In genomic region chr5:134477462-134478245, GRCh38 we compare ENCODE assay signal across 18 cellular contexts. TPM values are rescaled to one million over a fixed set of nuclear protein-coding genes. Genes with fewer than 3 reads are reported as not detected.
A peak's percentile ranks its signal among the peaks of the same experiment; 100 is the strongest.
DNase-seq lines count a peak whose midpoint lies in the region; ATAC-seq and TF ChIP-seq lines count a peak whose summit lies in the region.
"Had no signal": no experiment of that assay in that cellular context is flagged by ENCODE, and none has a peak within 500 bp of the region (broad histone marks: within the 10 kb centered on the region; RNA-seq: fewer than 3 reads in every experiment).

No MANE protein-coding gene starts in this region.

- no peak overlapping the region for H3K4me3 Mint-ChIP-seq in activated CD8-positive, alpha-beta memory T cell treated with anti-CD3 and anti-CD28 coated beads, Interleukin-2, amount 10 ng/mL, durations not matched to agents 7 days and 5 days
- H3K4me3 Mint-ChIP-seq in activated CD8-positive, alpha-beta T cell treated with anti-CD3 and anti-CD28 coated beads, Interleukin-2, amount 10 ng/mL, durations not matched to agents 7 days and 5 days = no peak overlapping the region
- H3K4me3 Mint-ChIP-seq: activated T-helper 1 cell treated with anti-CD3 and anti-CD28 coated beads, Interleukin-12 subunit alpha, Interleukin-12 subunit beta, Interleukin-2, Interleukin-4 antibody, amounts not matched to agents 30 ng/mL and 10 ng/mL and 1 ng/mL, durations not matched to agents 14 hours and 24 hours and 36 hours; natural killer cell treated with Interleukin-12 subunit alpha and Interleukin-12 subunit beta and Interleukin-15 and Interleukin-18, amount 100 ng/mL, for 72 hours; stimulated activated naive CD8-positive, alpha-beta T cell treated with anti-CD3 and anti-CD28 coated beads, Interleukin-15, amount 100 ng/mL, for 72 hours had no signal

- H3K27me3 ChIP-seq in spleen (replicated peaks in 1 of 7) = no peaks in the 10 kb centered on the region

- no peak overlapping the region for H3K27ac Mint-ChIP-seq in activated CD8-positive, alpha-beta memory T cell treated with anti-CD3 and anti-CD28 coated beads, Interleukin-2, amount 10 ng/mL, durations not matched to agents 7 days and 5 days
- no peak overlapping the region for H3K27ac Mint-ChIP-seq in activated CD8-positive, alpha-beta T cell treated with anti-CD3 and anti-CD28 coated beads, Interleukin-2, amount 10 ng/mL, durations not matched to agents 7 days and 5 days
- H3K27ac Mint-ChIP-seq: activated T-helper 1 cell treated with anti-CD3 and anti-CD28 coated beads, Interleukin-12 subunit alpha, Interleukin-12 subunit beta, Interleukin-2, Interleukin-4 antibody, amounts not matched to agents 30 ng/mL and 10 ng/mL and 1 ng/mL, durations not matched to agents 14 hours and 24 hours and 36 hours; natural killer cell treated with Interleukin-12 subunit alpha and Interleukin-12 subunit beta and Interleukin-15 and Interleukin-18, amount 100 ng/mL, for 72 hours; stimulated activated naive CD8-positive, alpha-beta T cell treated with anti-CD3 and anti-CD28 coated beads, Interleukin-15, amount 100 ng/mL, for 72 hours had no signal

- CTCF ChIA-PET in activated CD8-positive, alpha-beta memory T cell treated with anti-CD3 and anti-CD28 coated beads, Interleukin-2, amount 10 ng/mL, durations not matched to agents 7 days and 5 days (lab: Charles Lee) = interaction anchor here (0.8 kb wide), 1 partner anchor 110 kb away, joined by 3 read pairs; no protein-coding TSS in a partner anchor
- CTCF ChIA-PET in activated CD8-positive, alpha-beta T cell treated with anti-CD3 and anti-CD28 coated beads, Interleukin-2, amount 10 ng/mL, durations not matched to agents 7 days and 5 days (lab: Charles Lee) = interaction anchor here (1.2 kb wide), 1 partner anchor 86 kb away, joined by 3 read pairs; no protein-coding TSS in a partner anchor

- H3K4me3 ChIP-seq in foreskin fibroblast (ENCODE audit: low read depth in 1 of 2, low read length in 2 of 2) = no peak overlapping the region
- no peak overlapping the region for H3K4me3 ChIP-seq in spleen
- H3K4me3 ChIP-seq: lung, psoas muscle had no signal

- TF ChIP-seq CTCF in foreskin fibroblast (IDR thresholded peaks at IDR 0.05; ENCODE audit: low read depth, low read length) = no peak
- TF ChIP-seq CTCF in spleen (IDR thresholded peaks at IDR 0.05 in 8 of 11, conservative IDR thresholded peaks at IDR 0.05 in 3 of 11) = no peak

- WGBS in spleen, 5 donors = 87 to 93% (median 88%) methylated on average over 13 to 14 of the region's 14 CpGs

- ATAC-seq in activated CD8-positive, alpha-beta memory T cell treated with anti-CD3 and anti-CD28 coated beads, Interleukin-2, amount 10 ng/mL, durations not matched to agents 7 days and 5 days = no peak
- ATAC-seq in HG02973 (IDR thresholded peaks at IDR 0.05; ENCODE audit: unreplicated experiment) = no peak
- no peak for ATAC-seq in activated CD8-positive, alpha-beta T cell treated with anti-CD3 and anti-CD28 coated beads, Interleukin-2, amount 10 ng/mL, durations not matched to agents 7 days and 5 days
- ATAC-seq: natural killer cell treated with Interleukin-12 subunit alpha and Interleukin-12 subunit beta and Interleukin-15 and Interleukin-18, amount 100 ng/mL, for 72 hours; stimulated activated naive CD8-positive, alpha-beta T cell treated with anti-CD3 and anti-CD28 coated beads, Interleukin-15, amount 100 ng/mL, for 72 hours had no signal

- H3K9me3 ChIP-seq in spleen = peaks cover 0 to 4% (median 0%) of the 10 kb centered on the region in 8 donors
- H3K9me3 ChIP-seq: psoas muscle had no signal

- H3K36me3 ChIP-seq in spleen = no peaks in the 10 kb centered on the region

- H3K27ac ChIP-seq in spleen = no peak overlapping the region
- H3K27ac ChIP-seq: psoas muscle had no signal

- peaks cover 1% of the 10 kb centered on the region for H3K4me1 Mint-ChIP-seq in activated CD8-positive, alpha-beta memory T cell treated with anti-CD3 and anti-CD28 coated beads, Interleukin-2, amount 10 ng/mL, durations not matched to agents 7 days and 5 days
- H3K4me1 Mint-ChIP-seq in activated CD8-positive, alpha-beta T cell treated with anti-CD3 and anti-CD28 coated beads, Interleukin-2, amount 10 ng/mL, durations not matched to agents 7 days and 5 days (ENCODE audit: low read depth) = no peaks in the 10 kb centered on the region
- H3K4me1 Mint-ChIP-seq: stimulated activated naive CD8-positive, alpha-beta T cell treated with anti-CD3 and anti-CD28 coated beads, Interleukin-15, amount 100 ng/mL, for 72 hours had no signal

- TF ChIP-seq POLR2A in spleen (IDR thresholded peaks at IDR 0.05) = no peak

- H3K9me3 Mint-ChIP-seq in activated CD8-positive, alpha-beta memory T cell treated with anti-CD3 and anti-CD28 coated beads, Interleukin-2, amount 10 ng/mL, durations not matched to agents 7 days and 5 days (ENCODE audit: low read depth) = peaks cover 4% of the 10 kb centered on the region
- H3K9me3 Mint-ChIP-seq in activated CD8-positive, alpha-beta T cell treated with anti-CD3 and anti-CD28 coated beads, Interleukin-2, amount 10 ng/mL, durations not matched to agents 7 days and 5 days (ENCODE audit: insufficient read depth) = peaks cover 3% of the 10 kb centered on the region
- H3K9me3 Mint-ChIP-seq: activated T-helper 1 cell treated with anti-CD3 and anti-CD28 coated beads, Interleukin-12 subunit alpha, Interleukin-12 subunit beta, Interleukin-2, Interleukin-4 antibody, amounts not matched to agents 30 ng/mL and 10 ng/mL and 1 ng/mL, durations not matched to agents 14 hours and 24 hours and 36 hours; natural killer cell treated with Interleukin-12 subunit alpha and Interleukin-12 subunit beta and Interleukin-15 and Interleukin-18, amount 100 ng/mL, for 72 hours had no signal

- POLR2A ChIA-PET in activated CD8-positive, alpha-beta T cell treated with anti-CD3 and anti-CD28 coated beads, Interleukin-2, amount 10 ng/mL, durations not matched to agents 7 days and 5 days (lab: Charles Lee) = interaction anchor here (0.7 kb wide), 1 partner anchor 153 kb away, joined by 3 read pairs; no protein-coding TSS in a partner anchor

- no peaks in the 10 kb centered on the region for H3K4me1 ChIP-seq in spleen
- H3K4me1 ChIP-seq: psoas muscle had no signal

- H3K36me3 Mint-ChIP-seq in activated CD8-positive, alpha-beta memory T cell treated with anti-CD3 and anti-CD28 coated beads, Interleukin-2, amount 10 ng/mL, durations not matched to agents 7 days and 5 days = peaks cover 3% of the 10 kb centered on the region
- no peaks in the 10 kb centered on the region for H3K36me3 Mint-ChIP-seq in activated CD8-positive, alpha-beta T cell treated with anti-CD3 and anti-CD28 coated beads, Interleukin-2, amount 10 ng/mL, durations not matched to agents 7 days and 5 days (ENCODE audit: low read depth)
- H3K36me3 Mint-ChIP-seq: natural killer cell treated with Interleukin-12 subunit alpha and Interleukin-12 subunit beta and Interleukin-15 and Interleukin-18, amount 100 ng/mL, for 72 hours had no signal

- peaks cover 4% of the 10 kb centered on the region for H3K27me3 Mint-ChIP-seq in activated CD8-positive, alpha-beta memory T cell treated with anti-CD3 and anti-CD28 coated beads, Interleukin-2, amount 10 ng/mL, durations not matched to agents 7 days and 5 days
- peaks cover 6% of the 10 kb centered on the region for H3K27me3 Mint-ChIP-seq in activated CD8-positive, alpha-beta T cell treated with anti-CD3 and anti-CD28 coated beads, Interleukin-2, amount 10 ng/mL, durations not matched to agents 7 days and 5 days (ENCODE audit: low read depth)
- H3K27me3 Mint-ChIP-seq: stimulated activated naive CD8-positive, alpha-beta T cell treated with anti-CD3 and anti-CD28 coated beads, Interleukin-15, amount 100 ng/mL, for 72 hours had no signal

- intact Hi-C loops in spleen (cut with DNase I; ENCODE audit: low total_unique reads) = no loop called here

- peak; percentile 41 for DNase-seq in activated CD8-positive, alpha-beta memory T cell treated with anti-CD3 and anti-CD28 coated beads for 24 hours
- DNase-seq in activated CD8-positive, alpha-beta memory T cell treated with anti-CD3 and anti-CD28 coated beads, Interleukin-2, amount 10 ng/mL, durations not matched to agents 7 days and 5 days = no peak
- DNase-seq in RPMI8226 (peak; percentile 18), foreskin fibroblast (peak; percentile 11 to 48), spleen (peak; percentile 33)
- no peak for DNase-seq in stimulated activated CD4-positive, alpha-beta T cell treated with anti-CD3 and anti-CD28 coated beads, Interleukin-2, amount 100 ng/mL, for 48 hours
- DNase-seq in activated CD8-positive, alpha-beta T cell treated with anti-CD3 and anti-CD28 coated beads, Interleukin-2, amount 10 ng/mL, durations not matched to agents 7 days and 5 days = no peak
- DNase-seq: activated CD4-positive, alpha-beta T cell treated with anti-CD3 and anti-CD28 coated beads, Interleukin-2, amount 50 U/mL, for 48 hours; cerebellar nuclear complex; GF-D8; NCI-H2029; NCI-H524; psoas muscle; stimulated activated naive CD8-positive, alpha-beta T cell treated with anti-CD3 and anti-CD28 coated beads, Interleukin-15, amount 100 ng/mL, for 72 hours had no signal

RNA-seq across cellular contexts. Expression of gene JADE2, which starts 47.8 kb away (rescaled TPM):
- total RNA-seq in activated CD8-positive, alpha-beta memory T cell treated with anti-CD3 and anti-CD28 coated beads, Interleukin-2, amount 10 ng/mL, durations not matched to agents 7 days and 5 days = 10 to 100 TPM; 88.1 to 98.4 TPM
- 100 to 1,000 TPM in 3 of 7 donors, 10 to 100 TPM in 4; 85.9 to 131 (median 95.9) TPM for total RNA-seq in spleen
- 10 to 100 TPM; 12.3 to 30.8 (median 14.8) TPM for polyA plus RNA-seq in spleen
- 10 to 100 TPM; 79.9 to 86.0 TPM for total RNA-seq in activated CD8-positive, alpha-beta T cell treated with anti-CD3 and anti-CD28 coated beads, Interleukin-2, amount 10 ng/mL, durations not matched to agents 7 days and 5 days

Comparison
In these comparisons a context has a peak if more than half of its experiments do, and no peak if none do; other contexts are left out.
1. DNase-seq: peak in activated CD8-positive, alpha-beta memory T cell treated with anti-CD3 and anti-CD28 coated beads for 24 hours (single experiment), RPMI8226 (single experiment), foreskin fibroblast (2 of 2) and spleen (single experiment); none in activated CD8-positive, alpha-beta memory T cell treated with anti-CD3 and anti-CD28 coated beads, Interleukin-2, amount 10 ng/mL, durations not matched to agents 7 days and 5 days (single experiment), stimulated activated CD4-positive, alpha-beta T cell treated with anti-CD3 and anti-CD28 coated beads, Interleukin-2, amount 100 ng/mL, for 48 hours (0 of 2) and activated CD8-positive, alpha-beta T cell treated with anti-CD3 and anti-CD28 coated beads, Interleukin-2, amount 10 ng/mL, durations not matched to agents 7 days and 5 days (single experiment).